ENCODE assay signal across 19 cellular contexts in the genomic region with DNA sequence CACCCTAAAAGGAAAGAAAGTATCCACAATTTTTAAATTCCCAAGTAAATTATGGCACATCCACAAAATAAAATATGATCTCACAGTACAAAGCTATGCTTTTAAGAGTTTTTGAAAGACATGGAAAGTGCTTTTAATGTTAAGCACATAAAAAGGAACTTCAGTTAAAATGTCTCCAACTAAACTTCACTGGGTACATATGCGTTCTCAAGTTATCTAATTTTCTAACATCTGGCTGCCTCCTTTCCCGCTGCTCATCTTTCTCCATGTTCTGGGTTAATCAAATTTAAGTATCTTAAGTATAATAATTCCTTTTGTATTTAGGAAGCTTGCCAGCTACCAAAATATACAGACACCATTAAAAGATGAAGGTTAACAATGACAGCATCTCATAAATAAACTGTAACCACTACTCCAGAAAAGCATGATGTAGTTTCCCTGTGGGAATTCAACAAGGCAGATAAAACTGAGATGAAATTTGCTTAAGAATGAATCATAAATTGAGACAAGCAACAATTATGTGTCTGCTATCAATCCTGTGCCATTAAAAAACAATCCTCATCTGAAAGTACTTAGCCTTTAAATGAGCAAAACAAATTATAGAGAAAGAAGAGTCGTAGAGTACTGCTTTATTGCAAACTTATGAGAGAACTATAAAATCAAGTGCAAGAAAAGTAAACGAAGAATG. TPM values are rescaled to one million over a fixed set of nuclear protein-coding genes. Genes with fewer than 3 reads are reported as not detected.
DNase-seq lines count a peak whose midpoint lies in the region; ATAC-seq, FAIRE-seq and TF ChIP-seq lines count a peak whose summit lies in the region.
"Had no signal": no experiment of that assay in that cellular context is flagged by ENCODE, and none has a peak within 500 bp of the region (broad histone marks: within the 10 kb centered on the region; RNA-seq: fewer than 3 reads in every experiment).

No MANE protein-coding gene starts in this region.

- POLR2A ChIA-PET in IMR-90 (lab: Charles Lee; ENCODE audit: unreplicated experiment), result no interaction called here
- POLR2A ChIA-PET in CD8-positive, alpha-beta memory T cell (lab: Charles Lee), result no interaction called here

- H4K91ac ChIP-seq in IMR-90 (ENCODE audit: insufficient read depth, low read depth, low read length), result no peak overlapping the region

- H3K27me3 ChIP-seq in IMR-90 (ENCODE audit: control insufficient read depth, insufficient read depth, low read length) (no peaks in the 10 kb centered on the region), smooth muscle cell (ENCODE audit: low read depth) (no peaks in the 10 kb centered on the region)
- no peaks in the 10 kb centered on the region for H3K27me3 ChIP-seq in CD8-positive, alpha-beta memory T cell (ENCODE audit: insufficient read depth, low read length, poor library complexity, severe bottlenecking)
- H3K27me3 ChIP-seq: sigmoid colon had no signal

- no peak overlapping the region for H3K23ac ChIP-seq in IMR-90 (ENCODE audit: low read depth, low read length)

- no peak overlapping the region for H2BK20ac ChIP-seq in IMR-90 (ENCODE audit: low read depth, low read length)

- H3K14ac ChIP-seq in IMR-90 (replicated peaks; ENCODE audit: low read depth, low read length), result no peak overlapping the region

- ATAC-seq in IMR-90 (ENCODE audit: low read depth) (peak; percentile 56), HG03196 (IDR thresholded peaks at IDR 0.05; ENCODE audit: unreplicated experiment) (no peak)
- ATAC-seq: GM12878 had no signal

- H3K27ac Mint-ChIP-seq in CD8-positive, alpha-beta memory T cell, result no peak overlapping the region
- H3K27ac Mint-ChIP-seq: CD4-positive, alpha-beta T cell had no signal

- H3K9me3 ChIP-seq in IMR-90 (ENCODE audit: control insufficient read depth, insufficient read depth, low read length), result no peaks in the 10 kb centered on the region
- no peaks in the 10 kb centered on the region for H3K9me3 ChIP-seq in smooth muscle cell (replicated peaks; ENCODE audit: low read depth)
- no peaks in the 10 kb centered on the region for H3K9me3 ChIP-seq in CD8-positive, alpha-beta memory T cell (ENCODE audit: low read length)
- H3K9me3 ChIP-seq: sigmoid colon, thoracic aorta had no signal

- no peak overlapping the region for H3K18ac ChIP-seq in IMR-90 (ENCODE audit: low read depth, low read length)

- no CpG with 5 or more reads among the region's 4 CpGs for WGBS in IMR-90 (ENCODE audit: extremely low coverage in 2 of 2, insufficient read length in 1 of 2), 2 experiments
- WGBS in smooth muscle cell (ENCODE audit: low lambda C conversion rate), result 76% methylated on average over 4 of the region's 4 CpGs

- CTCF ChIA-PET in IMR-90 (lab: Yijun Ruan, JAX), result no interaction called here
- CTCF ChIA-PET in CD8-positive, alpha-beta memory T cell (lab: Charles Lee), result no interaction called here

- no peaks in the 10 kb centered on the region for H3K79me2 ChIP-seq in smooth muscle cell (ENCODE audit: low read depth)

- H3K4me3 Mint-ChIP-seq in CD8-positive, alpha-beta memory T cell, result no peak overlapping the region
- H3K4me3 Mint-ChIP-seq: CD4-positive, alpha-beta T cell had no signal

- no peaks in the 10 kb centered on the region for H3K36me3 Mint-ChIP-seq in CD8-positive, alpha-beta memory T cell

- H3F3A ChIP-seq in smooth muscle cell (ENCODE audit: low read depth), result no peaks in the 10 kb centered on the region

- intact Hi-C loops in IMR-90 (cut with micrococcal nuclease), result loop anchor here (1.0 kb wide), 1 partner anchor 9 kb away; no protein-coding TSS in a partner anchor

- no peak for TF ChIP-seq RAD21 in IMR-90 (IDR thresholded peaks at IDR 0.05; ENCODE audit: low read length)

- H3K9me1 ChIP-seq in IMR-90 (ENCODE audit: insufficient read depth, low read length), result no peaks in the 10 kb centered on the region; the same call in 1 of the 2 replicates

- no TSS peak for BruUV-seq in IMR-90 (replicated peaks; lab: Mats Ljungman, UMichigan)

- in situ Hi-C loops in IMR-90 (cut with MboI; ENCODE audit: low sequenced_read_pairs), result no loop called here
- in situ Hi-C loops in G401 (cut with HindIII; ENCODE audit: low sequenced_read_pairs), result no loop called here

- FAIRE-seq in endometrium (lab: Jason Lieb, UNC), result peak; percentile 100
- FAIRE-seq: astrocyte, colon, endothelial cell of umbilical vein, GM12878, RCC 7860, TTC549 had no signal

- dilution Hi-C loops in IMR-90 (cut with HindIII; ENCODE audit: low sequenced_read_pairs, unreplicated experiment), result no loop called here

- no peak overlapping the region for H3K56ac ChIP-seq in IMR-90 (ENCODE audit: extremely low read depth, insufficient read depth, low read length)

- H3K79me1 ChIP-seq in IMR-90 (ENCODE audit: low read depth in 1 of 2, low read length in 2 of 2), result peaks cover 0 to 8% of the 10 kb centered on the region in 2 experiments; a peak in 2 of 4 replicates

- H2BK120ac ChIP-seq in IMR-90 (ENCODE audit: low read depth, low read length), result no peak overlapping the region

- H2AK9ac ChIP-seq in IMR-90 (replicated peaks; ENCODE audit: low read depth, low read length, poor library complexity), result no peak overlapping the region

- no peak for TF ChIP-seq POLR2A in IMR-90 (IDR thresholded peaks at IDR 0.05; ENCODE audit: low read depth, low read length)

- no peak overlapping the region for H3K27ac ChIP-seq in IMR-90 (ENCODE audit: insufficient read depth, low read length)
- no peak overlapping the region for H3K27ac ChIP-seq in smooth muscle cell (ENCODE audit: low read depth)
- no peak overlapping the region for H3K27ac ChIP-seq in CD8-positive, alpha-beta memory T cell (ENCODE audit: low read depth, low read length)
- H3K27ac ChIP-seq: sigmoid colon, thoracic aorta had no signal

- H2BK5ac ChIP-seq in IMR-90 (ENCODE audit: low read depth, low read length, poor library complexity, severe bottlenecking), result no peak overlapping the region

- no peak overlapping the region for H4K8ac ChIP-seq in IMR-90 (ENCODE audit: low read depth in 2 of 2, low read length in 2 of 2)

- H3K9ac ChIP-seq in IMR-90 (ENCODE audit: low read depth, low read length) (no peak overlapping the region), smooth muscle cell (ENCODE audit: low read depth) (no peak overlapping the region)

- H3K4me3 ChIP-seq in IMR-90 (ENCODE audit: insufficient read depth, low read depth, low read length) (no peak overlapping the region), smooth muscle cell (no peak overlapping the region)
- H3K4me3 ChIP-seq in CD8-positive, alpha-beta memory T cell (ENCODE audit: low read length), result no peak overlapping the region
- H3K4me3 ChIP-seq: GM12878, sigmoid colon, thoracic aorta had no signal

- DNase-seq in COLO829 (ENCODE audit: low spot score) (peak; percentile 63), IMR-90 (peak; percentile 59), smooth muscle cell (lab: John Stamatoyannopoulos, UW; ENCODE audit: unreplicated experiment) (no peak), G401 (ENCODE audit: low spot score) (no peak)
- DNase-seq in CD8-positive, alpha-beta memory T cell, result no peak
- DNase-seq: CD4-positive, alpha-beta T cell; NCI-H2107; sigmoid colon; stimulated activated CD4-positive, alpha-beta T cell treated with anti-CD3 and anti-CD28 coated beads, Interleukin-2, amount 100 ng/mL, for 48 hours; SW 1271 had no signal

- peaks cover 1 to 8% of the 10 kb centered on the region in 2 donors for H3K27me3 Mint-ChIP-seq in CD8-positive, alpha-beta memory T cell
- H3K27me3 Mint-ChIP-seq: CD4-positive, alpha-beta T cell had no signal

- no peak overlapping the region for H2BK15ac ChIP-seq in IMR-90 (ENCODE audit: low read depth, low read length)

- H3K4me2 ChIP-seq in IMR-90 (ENCODE audit: low read depth, low read length) (peak overlapping the region; percentile 45; the same call in 1 of the 2 replicates), smooth muscle cell (no peak overlapping the region)

- H4K20me1 ChIP-seq in IMR-90 (ENCODE audit: insufficient read depth, low read length) (no peaks in the 10 kb centered on the region), smooth muscle cell (ENCODE audit: low read depth) (no peaks in the 10 kb centered on the region)

- TF ChIP-seq CTCF in IMR-90 (conservative IDR thresholded peaks at IDR 0.05; ENCODE audit: low read depth, low read length) (no peak), smooth muscle cell (IDR thresholded peaks at IDR 0.05; ENCODE audit: borderline replicate concordance, insufficient read depth, poor library complexity, severe bottlenecking) (no peak)

- H2AFZ ChIP-seq in IMR-90 (replicated peaks; ENCODE audit: low read length, poor library complexity) (no peak overlapping the region), smooth muscle cell (ENCODE audit: low read depth) (peak overlapping the region; percentile 33)

- H4K5ac ChIP-seq in IMR-90 (ENCODE audit: low read depth, low read length), result no peak overlapping the region

- H3K4me1 Mint-ChIP-seq in CD8-positive, alpha-beta memory T cell, result no peaks in the 10 kb centered on the region

- no peaks in the 10 kb centered on the region for H3K9me3 Mint-ChIP-seq in CD8-positive, alpha-beta memory T cell
- H3K9me3 Mint-ChIP-seq: CD4-positive, alpha-beta T cell had no signal

- H3K4ac ChIP-seq in IMR-90 (ENCODE audit: low read depth, low read length), result no peak overlapping the region

- H2AK5ac ChIP-seq in IMR-90 (ENCODE audit: low read depth, low read length), result no peak overlapping the region

- peaks cover 2% of the 10 kb centered on the region; the same call in 1 of the 2 replicates for H3K36me3 ChIP-seq in IMR-90 (ENCODE audit: control insufficient read depth, insufficient read depth, low read length)
- no peaks in the 10 kb centered on the region for H3K36me3 ChIP-seq in smooth muscle cell (ENCODE audit: low read depth)
- H3K36me3 ChIP-seq in CD8-positive, alpha-beta memory T cell (ENCODE audit: insufficient read depth, low read length), result no peaks in the 10 kb centered on the region
- H3K36me3 ChIP-seq: sigmoid colon, thoracic aorta had no signal

- peaks cover 2% of the 10 kb centered on the region; the same call in 1 of the 2 replicates for H3K4me1 ChIP-seq in IMR-90 (ENCODE audit: control insufficient read depth, insufficient read depth, low read length)
- H3K4me1 ChIP-seq in smooth muscle cell (ENCODE audit: low read depth), result no peaks in the 10 kb centered on the region
- H3K4me1 ChIP-seq in CD8-positive, alpha-beta memory T cell (ENCODE audit: insufficient read depth, low read length), result no peaks in the 10 kb centered on the region

TF ChIP-seq in IMR-90, 13 proteins besides CTCF, POLR2A, EP300 and RAD21 (continues in another document):
- no peak for TF ChIP-seq FOS (IDR thresholded peaks at IDR 0.05; ENCODE audit: low read depth, low read length)

RNA-seq across cellular contexts. Expression of gene PRSS12, which starts 25.1 kb away (rescaled TPM):
- total RNA-seq in IMR-90 (2012; rRNA removed) (51.1 and 62.2 TPM in 2 replicates), smooth muscle cell (18.8 and 24.5 TPM in 2 replicates)
- polyA plus RNA-seq in IMR-90 (2012; rRNA removed) (57.5 and 71.5 TPM in 2 replicates), smooth muscle cell (9.9 and 28.3 TPM in 2 replicates)
- polyA plus RNA-seq in IMR-90 (2012; cell fraction: cytosol; rRNA removed), result 36.6 TPM in 2 replicates
- polyA plus RNA-seq in IMR-90 (2012; cell fraction: nucleus; rRNA removed; ENCODE audit: low replicate concordance), result 30.0 and 140 TPM in 2 replicates
- not detected for total RNA-seq in CD8-positive, alpha-beta memory T cell
- not detected for polyA plus RNA-seq in CD8-positive, alpha-beta memory T cell
- not detected in 2 replicates for total RNA-seq in G401 (2014; rRNA removed; shearing (Covaris generic))
- total RNA-seq: CD4-positive, alpha-beta T cell had no signal

Comparison
In these comparisons a context has a peak if more than half of its experiments do, and no peak if none do; other contexts are left out.
1. DNase-seq: peak in COLO829 (single experiment) and IMR-90 (single experiment); none in smooth muscle cell (single experiment), CD8-positive, alpha-beta memory T cell (0 of 5) and G401 (single experiment).
2. RNA of gene PRSS12, which starts 25.1 kb away (total RNA-seq): 51.1 to 62.2 TPM in IMR-90 and 18.8 to 24.5 TPM in smooth muscle cell; not detected in CD8-positive, alpha-beta memory T cell and not detected in G401; every median in the first group is over 10 times any median in the second.